8 cellular contexts compared by ENCODE assay signal in genomic region chr6:118649918-118650499, GRCh38. TPM values are rescaled to one million over a fixed set of nuclear protein-coding genes. Genes with fewer than 3 reads are reported as not detected.
DNase-seq lines count a peak whose midpoint lies in the region; ATAC-seq, FAIRE-seq and TF ChIP-seq lines count a peak whose summit lies in the region.

No MANE protein-coding gene starts in this region.

- H3K36me3 ChIP-seq in adipocyte (ENCODE audit: control insufficient read depth, insufficient read depth, low read length, severe bottlenecking) (no peaks in the 10 kb centered on the region), HepG2 (replicated peaks in 1 of 2; ENCODE audit: control insufficient read depth in 1 of 2, insufficient read depth in 2 of 2, low read length in 2 of 2) (no peaks in the 10 kb centered on the region), thoracic aorta (no peaks in the 10 kb centered on the region)

- no peaks in the 10 kb centered on the region for H3K27me3 Mint-ChIP-seq in activated CD4-positive, alpha-beta T cell treated with anti-CD3 and anti-CD28 coated beads, Interleukin-2, amount 10 ng/mL, durations not matched to agents 24 days and 14 days

- H3K4me3 Mint-ChIP-seq in activated CD4-positive, alpha-beta T cell treated with anti-CD3 and anti-CD28 coated beads, Interleukin-2, amount 10 ng/mL, durations not matched to agents 24 days and 14 days: peak overlapping the region; percentile 90

- ATAC-seq in HepG2 (no peak), thoracic aorta (ENCODE audit: insufficient number of reproducible peaks, low FRiP score, low read depth) (no peak), GM18502 (IDR thresholded peaks at IDR 0.05; ENCODE audit: poor library complexity, unreplicated experiment) (no peak)

- intact Hi-C loops in activated CD4-positive, alpha-beta T cell treated with anti-CD3 and anti-CD28 coated beads, Interleukin-2, amount 10 ng/mL, durations not matched to agents 24 days and 14 days (cut with micrococcal nuclease): loop anchor here (1.0 to 10.0 kb wide), 5 partner anchors 126 to 425 kb away; partner anchors contain the start of genes FAM184A and MCM9
- intact Hi-C loops in HepG2 (cut with micrococcal nuclease; ENCODE audit: unreplicated experiment): loop anchor here (2.0 kb wide), 1 partner anchor 127 kb away; no protein-coding TSS in a partner anchor

- peaks cover 26% of the 10 kb centered on the region for H3K4me1 Mint-ChIP-seq in activated CD4-positive, alpha-beta T cell treated with anti-CD3 and anti-CD28 coated beads, Interleukin-2, amount 10 ng/mL, durations not matched to agents 24 days and 14 days

- H3K9me3 Mint-ChIP-seq in activated CD4-positive, alpha-beta T cell treated with anti-CD3 and anti-CD28 coated beads, Interleukin-2, amount 10 ng/mL, durations not matched to agents 24 days and 14 days: no peaks in the 10 kb centered on the region

- H3K9ac ChIP-seq in adipocyte (ENCODE audit: low read length) (peak overlapping the region; percentile 95), HepG2 (ENCODE audit: insufficient read depth, low read depth, low read length) (no peak overlapping the region)

- TF ChIP-seq EP300 in HepG2 (IDR thresholded peaks at IDR 0.05; ENCODE audit: low read depth in 2 of 2, low read length in 2 of 2): no peak
- TF ChIP-seq EP300 in HepG2 (CRISPR knock-in tag; IDR thresholded peaks at IDR 0.05; ENCODE audit: borderline replicate concordance): no peak

- H3K9me3 ChIP-seq in adipocyte (ENCODE audit: control insufficient read depth, low read length): no peaks in the 10 kb centered on the region
- H3K9me3 ChIP-seq in HepG2 (ENCODE audit: low read length): no peaks in the 10 kb centered on the region
- H3K9me3 ChIP-seq in thoracic aorta: no peaks in the 10 kb centered on the region

- in situ Hi-C loops in HepG2 (cut with HindIII; ENCODE audit: extremely low pct_ligation_motif_present, low pct_unique_long_range_greater_than_20kb): no loop called here

- H3K4me3 ChIP-seq in adipocyte (ENCODE audit: low read length) (peak overlapping the region; percentile 93), HepG2 (replicated peaks in 1 of 3; ENCODE audit: insufficient read depth in 1 of 3, low read depth in 2 of 3, low read length in 3 of 3) (peak overlapping the region; percentile 61 to 81 (median 75)), thoracic aorta (peak overlapping the region; percentile 76)

- no peak for FAIRE-seq in HepG2 (lab: Jason Lieb, UNC)

- BruUV-seq in HepG2 (replicated peaks; lab: Mats Ljungman, UMichigan): TSS peak; percentile 64

- TF ChIP-seq CTCF in HepG2 (CRISPR knock-in tag; IDR thresholded peaks at IDR 0.05) (no peak), thoracic aorta (IDR thresholded peaks at IDR 0.05) (no peak)

- CTCF ChIA-PET in HepG2 (lab: Yijun Ruan, JAX; ENCODE audit: low intra/inter-chr PET ratio, low total read pairs): no interaction called here

- H3K27ac Mint-ChIP-seq in activated CD4-positive, alpha-beta T cell treated with anti-CD3 and anti-CD28 coated beads, Interleukin-2, amount 10 ng/mL, durations not matched to agents 24 days and 14 days: peak overlapping the region; percentile 88

- H3K79me2 ChIP-seq in HepG2 (ENCODE audit: insufficient read depth, low read length): no peaks in the 10 kb centered on the region

- no peak for DNase-seq in activated CD4-positive, alpha-beta T cell treated with anti-CD3 and anti-CD28 coated beads, Interleukin-2, amount 10 ng/mL, durations not matched to agents 24 days and 14 days
- DNase-seq in activated CD4-positive, alpha-beta T cell treated with anti-CD3 and anti-CD28 coated beads, Interleukin-2, amount 50 U/mL, for 4 hours: no peak
- DNase-seq in adipocyte (ENCODE audit: low read depth): no peak
- DNase-seq in HepG2 (ENCODE audit: low spot score): no peak
- DNase-seq in thoracic aorta (ENCODE audit: low spot score): no peak
- no peak for DNase-seq in activated CD8-positive, alpha-beta memory T cell treated with anti-CD3 and anti-CD28 coated beads, Interleukin-2, amount 50 U/mL, for 48 hours
- DNase-seq in T-helper 9 cell: no peak

- TF ChIP-seq RAD21 in HepG2 (CRISPR knock-in tag; IDR thresholded peaks at IDR 0.05): no peak

- no peaks in the 10 kb centered on the region for H4K20me1 ChIP-seq in HepG2 (ENCODE audit: insufficient read depth, low read length)

- H3K4me2 ChIP-seq in HepG2 (ENCODE audit: low read depth, low read length): peak overlapping the region; percentile 80

- H3K27me3 ChIP-seq in adipocyte (replicated peaks; ENCODE audit: control insufficient read depth, insufficient read depth, low read length) (no peaks in the 10 kb centered on the region), HepG2 (ENCODE audit: control insufficient read depth in 1 of 2, insufficient read depth in 2 of 2, low read length in 2 of 2) (peaks cover 0 to 26% of the 10 kb centered on the region in 2 experiments; a peak in 3 of 5 replicates), thoracic aorta (replicated peaks; ENCODE audit: insufficient read depth) (no peaks in the 10 kb centered on the region)

- peaks cover 21% of the 10 kb centered on the region for H3K36me3 Mint-ChIP-seq in activated CD4-positive, alpha-beta T cell treated with anti-CD3 and anti-CD28 coated beads, Interleukin-2, amount 10 ng/mL, durations not matched to agents 24 days and 14 days (ENCODE audit: low read depth)

- POLR2A ChIA-PET in HepG2 (lab: Yijun Ruan, JAX): no interaction called here

- no peak overlapping the region for H3K27ac ChIP-seq in HepG2 (ENCODE audit: extremely low read length, insufficient read depth, low read length)
- H3K27ac ChIP-seq in thoracic aorta: peak overlapping the region; percentile 93 to 95

- 43% methylated on average over 9 of the region's 9 CpGs for WGBS in HepG2 (ENCODE audit: low lambda C conversion rate)

- H3K4me1 ChIP-seq in adipocyte (ENCODE audit: control insufficient read depth, insufficient read depth, low read length) (peaks cover 31% of the 10 kb centered on the region), HepG2 (ENCODE audit: insufficient read depth, low read length) (peaks cover 21% of the 10 kb centered on the region), thoracic aorta (ENCODE audit: control insufficient read depth in 1 of 2, low read depth in 2 of 2) (peaks cover 11% of the 10 kb centered on the region in 2 donors)

- TF ChIP-seq POLR2A in HepG2 (IDR thresholded peaks at IDR 0.05; ENCODE audit: insufficient read depth in 1 of 2, low read depth in 2 of 2, low read length in 2 of 2): no peak

- no peak overlapping the region for H2AFZ ChIP-seq in HepG2 (ENCODE audit: low read length)

TF ChIP-seq in HepG2, 621 proteins besides CTCF, POLR2A, EP300 and RAD21 (continues in another document):
- TF ChIP-seq THAP8 (CRISPR knock-in tag; IDR thresholded peaks at IDR 0.05; ENCODE audit: borderline replicate concordance) (no peak), ETS1 (CRISPR knock-in tag; IDR thresholded peaks at IDR 0.05) (0 out of 2 replicates have a peak, but pooled peaks have one; percentile 3), SMYD3 (CRISPR knock-in tag; IDR thresholded peaks at IDR 0.05) (no peak), AKAP8 (CRISPR knock-in tag; IDR thresholded peaks at IDR 0.05) (no peak), KDM5B (CRISPR knock-in tag; IDR thresholded peaks at IDR 0.05; ENCODE audit: borderline replicate concordance) (no peak), CENPBD1 (CRISPR knock-in tag; IDR thresholded peaks at IDR 0.05; ENCODE audit: borderline replicate concordance, low read depth) (no peak)

RNA-seq across cellular contexts. Expression of gene CEP85L, which starts 1.4 kb away (rescaled TPM):
- total RNA-seq in activated CD4-positive, alpha-beta T cell treated with anti-CD3 and anti-CD28 coated beads, Interleukin-2, amount 10 ng/mL, durations not matched to agents 24 days and 14 days: 42.3 and 42.7 TPM in 2 replicates
- total RNA-seq in HepG2 (2016; rRNA removed; fragmentation: Illumina TruSeq; extraction: Trizol) (1.4 and 1.7 TPM in 2 replicates), thoracic aorta (10 to 100 TPM; 13.3 to 22.7 TPM)
- total RNA-seq in HepG2 (2016; cell fraction: cytosol; rRNA removed; fragmentation: Illumina TruSeq; extraction: Trizol; ENCODE audit: low read depth): 0.61 and 1.1 TPM in 2 replicates
- total RNA-seq in HepG2 (2016; cell fraction: insoluble cytoplasmic fraction; rRNA removed; fragmentation: Illumina TruSeq; extraction: Trizol): 1.2 and 1.3 TPM in 2 replicates
- total RNA-seq in HepG2 (2016; cell fraction: membrane; rRNA removed; fragmentation: Illumina TruSeq; extraction: Trizol): 0.83 and 1.00 TPM in 2 replicates
- 2.4 and 2.6 TPM in 2 replicates for total RNA-seq in HepG2 (2016; cell fraction: nucleus; rRNA removed; fragmentation: Illumina TruSeq; extraction: Trizol)
- polyA plus RNA-seq in HepG2 (2011; rRNA removed): 0.44 and 0.77 TPM in 2 replicates
- 0.17 and 0.82 TPM in 2 replicates for polyA plus RNA-seq in HepG2 (2011; cell fraction: cytosol; rRNA removed)
- polyA plus RNA-seq in HepG2 (2011; cell fraction: nucleus; rRNA removed): 0.56 and 0.74 TPM in 2 replicates
- polyA plus RNA-seq in HepG2 (2012): 0.30 and 0.35 TPM in 2 replicates
- polyA plus RNA-seq in HepG2 (2016; cell fraction: cytosol; fragmentation: Illumina TruSeq; extraction: Trizol; ENCODE audit: low read depth): 0.16 and 0.33 TPM in 2 replicates
- 0.70 and 0.80 TPM in 2 replicates for polyA plus RNA-seq in HepG2 (2016; cell fraction: insoluble cytoplasmic fraction; fragmentation: Illumina TruSeq; extraction: Trizol; ENCODE audit: low read depth)
- polyA plus RNA-seq in HepG2 (2016; cell fraction: membrane; fragmentation: Illumina TruSeq; extraction: Trizol; ENCODE audit: low read depth): 0.33 and 0.34 TPM in 2 replicates
- polyA plus RNA-seq in HepG2 (2016; cell fraction: nucleus; fragmentation: Illumina TruSeq; extraction: Trizol; ENCODE audit: insufficient read depth, low read depth): 0.22 and 0.37 TPM in 2 replicates
- 5.0 and 12.4 TPM in 2 replicates for polyA minus RNA-seq in HepG2 (2011; rRNA and poly(A)+ RNA removed; ENCODE audit: low replicate concordance)
- polyA minus RNA-seq in HepG2 (2011; cell fraction: cytosol; rRNA and poly(A)+ RNA removed): 0.79 and 1.5 TPM in 2 replicates
- 5.8 and 9.8 TPM in 2 replicates for polyA minus RNA-seq in HepG2 (2011; cell fraction: nucleus; rRNA and poly(A)+ RNA removed)
